ENCODE assay signal across 12 cellular contexts in genomic region chr1:114219247-114219872, GRCh38.
A peak's percentile ranks its signal among the peaks of the same experiment; 100 is the strongest.
DNase-seq lines count a peak whose midpoint lies in the region; ATAC-seq, FAIRE-seq and TF ChIP-seq lines count a peak whose summit lies in the region.
"Had no signal": no experiment of that assay in that cellular context is flagged by ENCODE, and none has a peak within 500 bp of the region (broad histone marks: within the 10 kb centered on the region; RNA-seq: fewer than 3 reads in every experiment).

No MANE protein-coding gene starts in this region.

- no peak for DNase-seq in D721Med (ENCODE audit: insufficient read length, low spot score)
- DNase-seq in NCI-H1930 (lab: John Stamatoyannopoulos, UW), result peak; percentile 2 to 6
- peak; percentile 62 for DNase-seq in endodermal cell
- DNase-seq in pancreas, result no peak
- DNase-seq: KBM-7, left colon, SHP77 treated with DMSO at 0.1 percent for 48 hours had no signal

- H3K4me3 ChIP-seq in endodermal cell (ENCODE audit: low read length), result no peak overlapping the region
- no peak overlapping the region for H3K4me3 ChIP-seq in pancreas
- H3K4me3 ChIP-seq: HAP-1 had no signal

- H3K9me3 ChIP-seq in endodermal cell (ENCODE audit: control insufficient read depth, low read length) (no peaks in the 10 kb centered on the region), pancreas (no peaks in the 10 kb centered on the region)
- H3K9me3 ChIP-seq: HAP-1 had no signal

- H3K9ac ChIP-seq in endodermal cell (ENCODE audit: extremely low read depth, low read length, poor library complexity, severe bottlenecking), result no peak overlapping the region

- H3K27me3 ChIP-seq in endodermal cell (ENCODE audit: control insufficient read depth, insufficient read depth, low read length, poor library complexity, severe bottlenecking) (peaks cover 38% of the 10 kb centered on the region), pancreas (no peaks in the 10 kb centered on the region)

- H3K4me3 Mint-ChIP-seq in endodermal cell, result no peak overlapping the region

- WGBS in endodermal cell (ENCODE audit: insufficient coverage in 1 of 2, insufficient read length in 1 of 2), 2 experiments, result 53% methylated on average over 5 to 6 of the region's 6 CpGs
- 37 to 38% methylated on average over 6 of the region's 6 CpGs for WGBS in pancreas, 2 donors

- H3K4me1 ChIP-seq in endodermal cell (ENCODE audit: control insufficient read depth, insufficient read depth, low read length), result peaks cover 2% of the 10 kb centered on the region
- H3K4me1 ChIP-seq in pancreas, result peaks cover 0 to 3% (median 0%) of the 10 kb centered on the region in 3 donors
- H3K4me1 ChIP-seq: HAP-1 had no signal

- no peaks in the 10 kb centered on the region for H3K9me3 Mint-ChIP-seq in endodermal cell

- peaks cover 24% of the 10 kb centered on the region for H3K27me3 Mint-ChIP-seq in endodermal cell (ENCODE audit: insufficient read depth)

- FAIRE-seq in D721Med (lab: Jason Lieb, UNC) (no peak), pancreas (lab: Jason Lieb, UNC) (no peak)

- TF ChIP-seq CTCF in D721Med (IDR thresholded peaks at IDR 0.05; ENCODE audit: insufficient read depth, missing control alignments), result peak; percentile 18
- TF ChIP-seq CTCF in endodermal cell (conservative IDR thresholded peaks at IDR 0.05), result peak; percentile 65
- TF ChIP-seq CTCF in pancreas (IDR thresholded peaks at IDR 0.05), result no peak

- H3K27ac Mint-ChIP-seq in endodermal cell, result no peak overlapping the region

- no peaks in the 10 kb centered on the region for H3K36me3 Mint-ChIP-seq in endodermal cell (ENCODE audit: low read depth)

- intact Hi-C loops in pancreas (cut with DNase I), result no loop called here

- no peaks in the 10 kb centered on the region for H3K4me1 Mint-ChIP-seq in endodermal cell

- H3K27ac ChIP-seq in endodermal cell (ENCODE audit: low read depth, low read length) (no peak overlapping the region), pancreas (no peak overlapping the region)

- H3K36me3 ChIP-seq in endodermal cell (ENCODE audit: control insufficient read depth, insufficient read depth, low read length) (no peaks in the 10 kb centered on the region), pancreas (no peaks in the 10 kb centered on the region)
- H3K36me3 ChIP-seq: HAP-1 had no signal

- ATAC-seq in pancreas, result peak in 3 of 4 donors; percentile 35 to 46 (median 40)
- no peak for ATAC-seq in HG02884 (IDR thresholded peaks at IDR 0.05; ENCODE audit: unreplicated experiment)
- ATAC-seq in HG02885 (IDR thresholded peaks at IDR 0.05; ENCODE audit: poor library complexity, unreplicated experiment), result no peak
- ATAC-seq in HG02588 (IDR thresholded peaks at IDR 0.05; ENCODE audit: unreplicated experiment), result no peak
- no peak for ATAC-seq in HG02623 (IDR thresholded peaks at IDR 0.05; ENCODE audit: unreplicated experiment)
- ATAC-seq: left colon had no signal

Comparison
In these comparisons a context has a peak if more than half of its experiments do, and no peak if none do; other contexts are left out.
1. DNase-seq: peak in NCI-H1930 (2 of 2) and endodermal cell (single experiment); none in D721Med (single experiment) and pancreas (0 of 6).
2. CTCF ChIP-seq: peak in D721Med (single experiment) and endodermal cell (single experiment); none in pancreas (0 of 4).
3. ATAC-seq: peak in pancreas (3 of 4); none in HG02884 (single experiment), HG02885 (single experiment), HG02588 (single experiment) and HG02623 (single experiment).